1 cellular context compared by ENCODE assay signal in genomic region chr1:208668991-208669390, GRCh38.
TF ChIP-seq lines count a peak whose summit lies in the region.

No MANE protein-coding gene starts in this region.

TF ChIP-seq in GM23338, 12 proteins besides CTCF, POLR2A, EP300 and RAD21 (continued from another document):
- TF ChIP-seq, protein P1, sequence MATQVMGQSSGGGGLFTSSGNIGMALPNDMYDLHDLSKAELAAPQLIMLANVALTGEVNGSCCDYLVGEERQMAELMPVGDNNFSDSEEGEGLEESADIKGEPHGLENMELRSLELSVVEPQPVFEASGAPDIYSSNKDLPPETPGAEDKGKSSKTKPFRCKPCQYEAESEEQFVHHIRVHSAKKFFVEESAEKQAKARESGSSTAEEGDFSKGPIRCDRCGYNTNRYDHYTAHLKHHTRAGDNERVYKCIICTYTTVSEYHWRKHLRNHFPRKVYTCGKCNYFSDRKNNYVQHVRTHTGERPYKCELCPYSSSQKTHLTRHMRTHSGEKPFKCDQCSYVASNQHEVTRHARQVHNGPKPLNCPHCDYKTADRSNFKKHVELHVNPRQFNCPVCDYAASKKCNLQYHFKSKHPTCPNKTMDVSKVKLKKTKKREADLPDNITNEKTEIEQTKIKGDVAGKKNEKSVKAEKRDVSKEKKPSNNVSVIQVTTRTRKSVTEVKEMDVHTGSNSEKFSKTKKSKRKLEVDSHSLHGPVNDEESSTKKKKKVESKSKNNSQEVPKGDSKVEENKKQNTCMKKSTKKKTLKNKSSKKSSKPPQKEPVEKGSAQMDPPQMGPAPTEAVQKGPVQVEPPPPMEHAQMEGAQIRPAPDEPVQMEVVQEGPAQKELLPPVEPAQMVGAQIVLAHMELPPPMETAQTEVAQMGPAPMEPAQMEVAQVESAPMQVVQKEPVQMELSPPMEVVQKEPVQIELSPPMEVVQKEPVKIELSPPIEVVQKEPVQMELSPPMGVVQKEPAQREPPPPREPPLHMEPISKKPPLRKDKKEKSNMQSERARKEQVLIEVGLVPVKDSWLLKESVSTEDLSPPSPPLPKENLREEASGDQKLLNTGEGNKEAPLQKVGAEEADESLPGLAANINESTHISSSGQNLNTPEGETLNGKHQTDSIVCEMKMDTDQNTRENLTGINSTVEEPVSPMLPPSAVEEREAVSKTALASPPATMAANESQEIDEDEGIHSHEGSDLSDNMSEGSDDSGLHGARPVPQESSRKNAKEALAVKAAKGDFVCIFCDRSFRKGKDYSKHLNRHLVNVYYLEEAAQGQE (IDR thresholded peaks at IDR 0.05; ENCODE audit: unreplicated experiment) = peak; percentile 80
- TF ChIP-seq, protein P2, sequence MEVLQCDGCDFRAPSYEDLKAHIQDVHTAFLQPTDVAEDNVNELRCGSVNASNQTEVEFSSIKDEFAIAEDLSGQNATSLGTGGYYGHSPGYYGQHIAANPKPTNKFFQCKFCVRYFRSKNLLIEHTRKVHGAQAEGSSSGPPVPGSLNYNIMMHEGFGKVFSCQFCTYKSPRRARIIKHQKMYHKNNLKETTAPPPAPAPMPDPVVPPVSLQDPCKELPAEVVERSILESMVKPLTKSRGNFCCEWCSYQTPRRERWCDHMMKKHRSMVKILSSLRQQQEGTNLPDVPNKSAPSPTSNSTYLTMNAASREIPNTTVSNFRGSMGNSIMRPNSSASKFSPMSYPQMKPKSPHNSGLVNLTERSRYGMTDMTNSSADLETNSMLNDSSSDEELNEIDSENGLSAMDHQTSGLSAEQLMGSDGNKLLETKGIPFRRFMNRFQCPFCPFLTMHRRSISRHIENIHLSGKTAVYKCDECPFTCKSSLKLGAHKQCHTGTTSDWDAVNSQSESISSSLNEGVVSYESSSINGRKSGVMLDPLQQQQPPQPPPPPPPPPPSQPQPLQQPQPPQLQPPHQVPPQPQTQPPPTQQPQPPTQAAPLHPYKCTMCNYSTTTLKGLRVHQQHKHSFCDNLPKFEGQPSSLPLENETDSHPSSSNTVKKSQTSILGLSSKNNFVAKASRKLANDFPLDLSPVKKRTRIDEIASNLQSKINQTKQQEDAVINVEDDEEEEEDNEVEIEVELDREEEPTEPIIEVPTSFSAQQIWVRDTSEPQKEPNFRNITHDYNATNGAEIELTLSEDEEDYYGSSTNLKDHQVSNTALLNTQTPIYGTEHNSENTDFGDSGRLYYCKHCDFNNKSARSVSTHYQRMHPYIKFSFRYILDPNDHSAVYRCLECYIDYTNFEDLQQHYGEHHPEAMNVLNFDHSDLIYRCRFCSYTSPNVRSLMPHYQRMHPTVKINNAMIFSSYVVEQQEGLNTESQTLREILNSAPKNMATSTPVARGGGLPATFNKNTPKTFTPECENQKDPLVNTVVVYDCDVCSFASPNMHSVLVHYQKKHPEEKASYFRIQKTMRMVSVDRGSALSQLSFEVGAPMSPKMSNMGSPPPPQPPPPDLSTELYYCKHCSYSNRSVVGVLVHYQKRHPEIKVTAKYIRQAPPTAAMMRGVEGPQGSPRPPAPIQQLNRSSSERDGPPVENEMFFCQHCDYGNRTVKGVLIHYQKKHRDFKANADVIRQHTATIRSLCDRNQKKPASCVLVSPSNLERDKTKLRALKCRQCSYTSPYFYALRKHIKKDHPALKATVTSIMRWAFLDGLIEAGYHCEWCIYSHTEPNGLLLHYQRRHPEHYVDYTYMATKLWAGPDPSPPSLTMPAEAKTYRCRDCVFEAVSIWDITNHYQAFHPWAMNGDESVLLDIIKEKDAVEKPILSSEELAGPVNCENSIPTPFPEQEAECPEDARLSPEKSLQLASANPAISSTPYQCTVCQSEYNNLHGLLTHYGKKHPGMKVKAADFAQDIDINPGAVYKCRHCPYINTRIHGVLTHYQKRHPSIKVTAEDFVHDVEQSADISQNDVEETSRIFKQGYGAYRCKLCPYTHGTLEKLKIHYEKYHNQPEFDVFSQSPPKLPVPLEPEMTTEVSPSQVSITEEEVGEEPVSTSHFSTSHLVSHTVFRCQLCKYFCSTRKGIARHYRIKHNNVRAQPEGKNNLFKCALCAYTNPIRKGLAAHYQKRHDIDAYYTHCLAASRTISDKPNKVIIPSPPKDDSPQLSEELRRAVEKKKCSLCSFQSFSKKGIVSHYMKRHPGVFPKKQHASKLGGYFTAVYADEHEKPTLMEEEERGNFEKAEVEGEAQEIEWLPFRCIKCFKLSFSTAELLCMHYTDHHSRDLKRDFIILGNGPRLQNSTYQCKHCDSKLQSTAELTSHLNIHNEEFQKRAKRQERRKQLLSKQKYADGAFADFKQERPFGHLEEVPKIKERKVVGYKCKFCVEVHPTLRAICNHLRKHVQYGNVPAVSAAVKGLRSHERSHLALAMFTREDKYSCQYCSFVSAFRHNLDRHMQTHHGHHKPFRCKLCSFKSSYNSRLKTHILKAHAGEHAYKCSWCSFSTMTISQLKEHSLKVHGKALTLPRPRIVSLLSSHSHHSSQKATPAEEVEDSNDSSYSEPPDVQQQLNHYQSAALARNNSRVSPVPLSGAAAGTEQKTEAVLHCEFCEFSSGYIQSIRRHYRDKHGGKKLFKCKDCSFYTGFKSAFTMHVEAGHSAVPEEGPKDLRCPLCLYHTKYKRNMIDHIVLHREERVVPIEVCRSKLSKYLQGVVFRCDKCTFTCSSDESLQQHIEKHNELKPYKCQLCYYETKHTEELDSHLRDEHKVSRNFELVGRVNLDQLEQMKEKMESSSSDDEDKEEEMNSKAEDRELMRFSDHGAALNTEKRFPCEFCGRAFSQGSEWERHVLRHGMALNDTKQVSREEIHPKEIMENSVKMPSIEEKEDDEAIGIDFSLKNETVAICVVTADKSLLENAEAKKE (CRISPR knock-in tag; IDR thresholded peaks at IDR 0.05) = no peak
- no peak for TF ChIP-seq STAT1 (IDR thresholded peaks at IDR 0.05; ENCODE audit: unreplicated experiment)
